In genomic region chr5:132867046-132867451, GRCh38 we compare ENCODE assay signal across 8 cellular contexts. TPM values are rescaled to one million over a fixed set of nuclear protein-coding genes. Genes with fewer than 3 reads are reported as not detected.
A peak's percentile ranks its signal among the peaks of the same experiment; 100 is the strongest.
DNase-seq lines count a peak whose midpoint lies in the region; ATAC-seq, FAIRE-seq and TF ChIP-seq lines count a peak whose summit lies in the region.

No MANE protein-coding gene starts in this region.

- H3K36me3 ChIP-seq in CD4-positive, CD25-positive, alpha-beta regulatory T cell (ENCODE audit: control insufficient read depth, insufficient read depth, low read length) = peaks cover 13% of the 10 kb centered on the region
- H3K36me3 ChIP-seq in kidney (ENCODE audit: control insufficient read depth in 1 of 2, insufficient read depth in 2 of 2, low read length in 2 of 2) (peaks cover 17 to 25% of the 10 kb centered on the region in 2 donors), thymus (ENCODE audit: control insufficient read depth, insufficient read depth) (peaks cover 20% of the 10 kb centered on the region)

- TF ChIP-seq CTCF in HFF-Myc (IDR thresholded peaks at IDR 0.05; ENCODE audit: low read depth, low read length, missing control alignments) = no peak
- no peak for TF ChIP-seq CTCF in kidney (IDR thresholded peaks at IDR 0.05; ENCODE audit: borderline replicate concordance, extremely low read depth, insufficient read depth)

- peak overlapping the region; percentile 95 to 100 (median 99) for H3K4me3 Mint-ChIP-seq in CD4-positive, CD25-positive, alpha-beta regulatory T cell
- peak overlapping the region; percentile 95 for H3K4me3 Mint-ChIP-seq in activated T-helper 1 cell treated with anti-CD3 and anti-CD28 coated beads, Interleukin-12 subunit alpha, Interleukin-12 subunit beta, Interleukin-2, Interleukin-4 antibody, amounts not matched to agents 30 ng/mL and 10 ng/mL and 1 ng/mL, durations not matched to agents 14 hours and 24 hours and 36 hours

- WGBS in thymus = 3% methylated on average over 13 of the region's 13 CpGs

- H3K9ac ChIP-seq in kidney (ENCODE audit: low read length in 2 of 2) = peak overlapping the region; percentile 72 to 95

- H3K4me3 ChIP-seq in CD4-positive, CD25-positive, alpha-beta regulatory T cell (ENCODE audit: low read depth, low read length) = peak overlapping the region; percentile 64
- peak overlapping the region; percentile 80 for H3K4me3 ChIP-seq in HFF-Myc (replicated peaks; ENCODE audit: low read depth, low read length)
- peak overlapping the region; percentile 90 to 93 for H3K4me3 ChIP-seq in kidney (ENCODE audit: low read length in 2 of 2)
- peak overlapping the region; percentile 71 for H3K4me3 ChIP-seq in thymus (ENCODE audit: low read length)

- peak overlapping the region; percentile 99 to 100 (median 100) for H3K27ac Mint-ChIP-seq in CD4-positive, CD25-positive, alpha-beta regulatory T cell
- peak overlapping the region; percentile 99 for H3K27ac Mint-ChIP-seq in activated T-helper 1 cell treated with anti-CD3 and anti-CD28 coated beads, Interleukin-12 subunit alpha, Interleukin-12 subunit beta, Interleukin-2, Interleukin-4 antibody, amounts not matched to agents 30 ng/mL and 10 ng/mL and 1 ng/mL, durations not matched to agents 14 hours and 24 hours and 36 hours

- peak overlapping the region; percentile 96 for H3K27ac ChIP-seq in CD4-positive, CD25-positive, alpha-beta regulatory T cell (ENCODE audit: insufficient read depth, low read length, poor library complexity, severe bottlenecking)
- H3K27ac ChIP-seq in kidney (ENCODE audit: low read depth in 2 of 2, low read length in 2 of 2) (peak overlapping the region; percentile 89 to 94), thymus (ENCODE audit: low read depth) (peak overlapping the region; percentile 87)

- H3K9me3 Mint-ChIP-seq in CD4-positive, CD25-positive, alpha-beta regulatory T cell = peaks cover 0 to 1% (median 0%) of the 10 kb centered on the region in 7 donors
- no peaks in the 10 kb centered on the region for H3K9me3 Mint-ChIP-seq in activated T-helper 1 cell treated with anti-CD3 and anti-CD28 coated beads, Interleukin-12 subunit alpha, Interleukin-12 subunit beta, Interleukin-2, Interleukin-4 antibody, amounts not matched to agents 30 ng/mL and 10 ng/mL and 1 ng/mL, durations not matched to agents 14 hours and 24 hours and 36 hours

- H3K36me3 Mint-ChIP-seq in CD4-positive, CD25-positive, alpha-beta regulatory T cell = peaks cover 23% of the 10 kb centered on the region
- peaks cover 24% of the 10 kb centered on the region for H3K36me3 Mint-ChIP-seq in activated T-helper 1 cell treated with anti-CD3 and anti-CD28 coated beads, Interleukin-12 subunit alpha, Interleukin-12 subunit beta, Interleukin-2, Interleukin-4 antibody, amounts not matched to agents 30 ng/mL and 10 ng/mL and 1 ng/mL, durations not matched to agents 14 hours and 24 hours and 36 hours (ENCODE audit: low read depth)

- no peaks in the 10 kb centered on the region for H3K9me3 ChIP-seq in CD4-positive, CD25-positive, alpha-beta regulatory T cell (ENCODE audit: control insufficient read depth in 2 of 2, low read length in 2 of 2)
- H3K9me3 ChIP-seq in kidney (ENCODE audit: control insufficient read depth in 1 of 2, low read length in 2 of 2) (no peaks in the 10 kb centered on the region), thymus (ENCODE audit: control insufficient read depth) (no peaks in the 10 kb centered on the region)

- no peak for ATAC-seq in CD4-positive, CD25-positive, alpha-beta regulatory T cell (ENCODE audit: low read depth in 2 of 2)

- no peak for DNase-seq in CD4-positive, CD25-positive, alpha-beta regulatory T cell
- DNase-seq in HFF-Myc (ENCODE audit: extremely low read depth, low read depth) (no peak), kidney (no peak), HuH-7.5 (ENCODE audit: low spot score) (no peak), NCI-H1417 (lab: John Stamatoyannopoulos, UW) (no peak)
- no peak for DNase-seq in activated T-helper 1 cell treated with anti-CD3 and anti-CD28 coated beads, Interleukin-12 subunit alpha, Interleukin-12 subunit beta, Interleukin-2, Interleukin-4 antibody, amounts not matched to agents 30 ng/mL and 10 ng/mL and 1 ng/mL, durations not matched to agents 14 hours and 24 hours and 36 hours (ENCODE audit: low spot score)
- DNase-seq in activated CD4-positive, alpha-beta T cell treated with anti-CD3 and anti-CD28 coated beads for 48 hours = no peak

- no peak for FAIRE-seq in kidney (lab: Jason Lieb, UNC)

- no peaks in the 10 kb centered on the region for H3K27me3 ChIP-seq in CD4-positive, CD25-positive, alpha-beta regulatory T cell (ENCODE audit: control insufficient read depth, insufficient read depth, low read length)
- H3K27me3 ChIP-seq in thymus (ENCODE audit: control insufficient read depth, insufficient read depth) = no peaks in the 10 kb centered on the region

- peaks cover 14% of the 10 kb centered on the region for H3K4me1 ChIP-seq in CD4-positive, CD25-positive, alpha-beta regulatory T cell (ENCODE audit: control insufficient read depth, insufficient read depth, low read length, poor library complexity, severe bottlenecking)
- H3K4me1 ChIP-seq in kidney (ENCODE audit: control insufficient read depth in 1 of 2, insufficient read depth in 1 of 2, low read depth in 1 of 2, low read length in 2 of 2) = peaks cover 10 to 20% of the 10 kb centered on the region in 2 donors
- peaks cover 10% of the 10 kb centered on the region for H3K4me1 ChIP-seq in thymus (ENCODE audit: control insufficient read depth, insufficient read depth, low read length)

- peaks cover 12% of the 10 kb centered on the region for H3K27me3 Mint-ChIP-seq in CD4-positive, CD25-positive, alpha-beta regulatory T cell
- no peaks in the 10 kb centered on the region for H3K27me3 Mint-ChIP-seq in activated T-helper 1 cell treated with anti-CD3 and anti-CD28 coated beads, Interleukin-12 subunit alpha, Interleukin-12 subunit beta, Interleukin-2, Interleukin-4 antibody, amounts not matched to agents 30 ng/mL and 10 ng/mL and 1 ng/mL, durations not matched to agents 14 hours and 24 hours and 36 hours (ENCODE audit: insufficient read depth)

- intact Hi-C loops in activated T-helper 1 cell treated with anti-CD3 and anti-CD28 coated beads, Interleukin-12 subunit alpha, Interleukin-12 subunit beta, Interleukin-2, Interleukin-4 antibody, amounts not matched to agents 30 ng/mL and 10 ng/mL and 1 ng/mL, durations not matched to agents 14 hours and 24 hours and 36 hours (cut with micrococcal nuclease) = loop anchor here (2.0 to 5.0 kb wide), 7 partner anchors 16 to 1232 kb away; partner anchors contain the start of genes P4HA2, RAPGEF6 and ZCCHC10
- intact Hi-C loops in kidney (cut with DNase I) = no loop called here

- H3K4me1 Mint-ChIP-seq in CD4-positive, CD25-positive, alpha-beta regulatory T cell = peaks cover 12 to 40% (median 19%) of the 10 kb centered on the region in 4 donors
- peaks cover 33% of the 10 kb centered on the region for H3K4me1 Mint-ChIP-seq in activated T-helper 1 cell treated with anti-CD3 and anti-CD28 coated beads, Interleukin-12 subunit alpha, Interleukin-12 subunit beta, Interleukin-2, Interleukin-4 antibody, amounts not matched to agents 30 ng/mL and 10 ng/mL and 1 ng/mL, durations not matched to agents 14 hours and 24 hours and 36 hours (ENCODE audit: low read depth)

RNA-seq across cellular contexts. Expression of gene UQCRQ, which starts 0.6 kb away (rescaled TPM):
- total RNA-seq in CD4-positive, CD25-positive, alpha-beta regulatory T cell = 88.5 TPM
- 100 to 1,000 TPM; 555 to 604 (median 574) TPM for polyA plus RNA-seq in CD4-positive, CD25-positive, alpha-beta regulatory T cell
- 410 and 425 TPM in 2 replicates for total RNA-seq in activated T-helper 1 cell treated with anti-CD3 and anti-CD28 coated beads, Interleukin-12 subunit alpha, Interleukin-12 subunit beta, Interleukin-2, Interleukin-4 antibody, amounts not matched to agents 30 ng/mL and 10 ng/mL and 1 ng/mL, durations not matched to agents 14 hours and 24 hours and 36 hours
- 306 TPM for total RNA-seq in kidney
- polyA plus RNA-seq in kidney (ENCODE audit: insufficient read depth, low read depth, low replicate concordance) (1,158 TPM), thymus (232 TPM)

RNA-seq across cellular contexts. Expression of gene GDF9, which starts 0.8 kb away (rescaled TPM):
- 0.35 TPM for total RNA-seq in CD4-positive, CD25-positive, alpha-beta regulatory T cell
- under 1 TPM in 3 of 4 donors, not detected in 1; 0.11 to 0.24 (median 0.24) TPM for polyA plus RNA-seq in CD4-positive, CD25-positive, alpha-beta regulatory T cell
- total RNA-seq in activated T-helper 1 cell treated with anti-CD3 and anti-CD28 coated beads, Interleukin-12 subunit alpha, Interleukin-12 subunit beta, Interleukin-2, Interleukin-4 antibody, amounts not matched to agents 30 ng/mL and 10 ng/mL and 1 ng/mL, durations not matched to agents 14 hours and 24 hours and 36 hours = 0.32 and 0.57 TPM in 2 replicates
- 0.88 TPM for total RNA-seq in kidney
- polyA plus RNA-seq in kidney (ENCODE audit: insufficient read depth, low read depth, low replicate concordance) = 0.88 TPM
- 2.5 TPM for polyA plus RNA-seq in thymus

RNA-seq across cellular contexts. Expression of gene LEAP2, which starts 6.4 kb away (rescaled TPM):
- 1.3 TPM for total RNA-seq in CD4-positive, CD25-positive, alpha-beta regulatory T cell
- 1 to 10 TPM in 2 of 4 donors, under 1 TPM in 1, not detected in 1; 0.44 to 1.8 (median 1.5) TPM for polyA plus RNA-seq in CD4-positive, CD25-positive, alpha-beta regulatory T cell
- 3.9 and 4.9 TPM in 2 replicates for total RNA-seq in activated T-helper 1 cell treated with anti-CD3 and anti-CD28 coated beads, Interleukin-12 subunit alpha, Interleukin-12 subunit beta, Interleukin-2, Interleukin-4 antibody, amounts not matched to agents 30 ng/mL and 10 ng/mL and 1 ng/mL, durations not matched to agents 14 hours and 24 hours and 36 hours
- 1.5 TPM for total RNA-seq in kidney
- 6.9 TPM for polyA plus RNA-seq in kidney (ENCODE audit: insufficient read depth, low read depth, low replicate concordance)
- 4.4 TPM for polyA plus RNA-seq in thymus

RNA-seq across cellular contexts. Expression of gene SHROOM1, which starts 36.6 kb away (rescaled TPM):
- total RNA-seq in CD4-positive, CD25-positive, alpha-beta regulatory T cell = 0.12 TPM
- polyA plus RNA-seq in CD4-positive, CD25-positive, alpha-beta regulatory T cell = not detected
- 6.5 and 8.3 TPM in 2 replicates for total RNA-seq in activated T-helper 1 cell treated with anti-CD3 and anti-CD28 coated beads, Interleukin-12 subunit alpha, Interleukin-12 subunit beta, Interleukin-2, Interleukin-4 antibody, amounts not matched to agents 30 ng/mL and 10 ng/mL and 1 ng/mL, durations not matched to agents 14 hours and 24 hours and 36 hours
- total RNA-seq in kidney = 13.4 TPM
- polyA plus RNA-seq in kidney (ENCODE audit: insufficient read depth, low read depth, low replicate concordance) (7.8 TPM), thymus (6.2 TPM)

RNA-seq across cellular contexts. Expression of gene SOWAHA, which starts 53.9 kb away (rescaled TPM):
- total RNA-seq in CD4-positive, CD25-positive, alpha-beta regulatory T cell = not detected
- not detected for polyA plus RNA-seq in CD4-positive, CD25-positive, alpha-beta regulatory T cell
- 0.47 and 0.54 TPM in 2 replicates for total RNA-seq in activated T-helper 1 cell treated with anti-CD3 and anti-CD28 coated beads, Interleukin-12 subunit alpha, Interleukin-12 subunit beta, Interleukin-2, Interleukin-4 antibody, amounts not matched to agents 30 ng/mL and 10 ng/mL and 1 ng/mL, durations not matched to agents 14 hours and 24 hours and 36 hours
- total RNA-seq in kidney = 4.1 TPM
- 7.1 TPM for polyA plus RNA-seq in kidney (ENCODE audit: insufficient read depth, low read depth, low replicate concordance)
- 4.3 TPM for polyA plus RNA-seq in thymus
